ENCODE assay signal across 8 cellular contexts in the genomic region with DNA sequence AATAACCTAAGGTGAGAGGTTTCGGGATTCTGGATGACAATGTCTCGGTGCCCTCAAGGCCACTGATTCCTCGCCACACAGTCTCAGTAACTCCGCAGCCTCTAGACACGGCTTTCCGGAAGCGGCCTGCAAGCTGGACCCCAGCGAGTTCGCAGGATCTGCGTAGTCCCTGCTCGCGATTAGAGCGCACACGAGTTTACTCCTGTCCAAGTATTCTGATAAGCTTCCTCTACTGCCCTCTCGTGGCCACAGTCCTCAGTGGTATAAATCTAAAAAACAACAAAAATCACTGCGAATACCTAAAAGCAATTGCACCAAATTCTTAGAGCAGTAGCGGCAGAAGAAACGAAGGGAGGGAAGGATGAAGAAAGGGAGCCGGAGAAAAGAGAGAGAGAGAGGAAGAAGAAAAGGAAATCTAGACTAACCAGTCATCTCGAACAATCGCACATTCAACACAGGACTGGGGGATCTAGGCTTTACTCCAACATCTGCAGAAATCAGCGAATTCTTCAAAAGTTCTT. TPM values are rescaled to one million over a fixed set of nuclear protein-coding genes. Genes with fewer than 3 reads are reported as not detected.
DNase-seq lines count a peak whose midpoint lies in the region; ATAC-seq and TF ChIP-seq lines count a peak whose summit lies in the region.

No MANE protein-coding gene starts in this region.

- no peaks in the 10 kb centered on the region for H3K36me3 Mint-ChIP-seq in activated CD8-positive, alpha-beta T cell treated with anti-CD3 and anti-CD28 coated beads for 36 hours (ENCODE audit: low read depth)

- peaks cover 10% of the 10 kb centered on the region for H3K4me1 Mint-ChIP-seq in activated CD8-positive, alpha-beta T cell treated with anti-CD3 and anti-CD28 coated beads for 36 hours (ENCODE audit: low read depth)

- no peak overlapping the region for H3K27ac Mint-ChIP-seq in activated CD8-positive, alpha-beta T cell treated with anti-CD3 and anti-CD28 coated beads for 36 hours

- CTCF ChIA-PET in activated CD8-positive, alpha-beta T cell treated with anti-CD3 and anti-CD28 coated beads for 36 hours (lab: Charles Lee): interaction anchor here (0.7 to 5.0 kb wide), 48 partner anchors 9 to 963 kb away, joined by 3 to 65 read pairs (median 5); no protein-coding TSS in a partner anchor

- POLR2A ChIA-PET in activated CD8-positive, alpha-beta T cell treated with anti-CD3 and anti-CD28 coated beads for 36 hours (lab: Charles Lee): interaction anchor here (0.6 to 1.8 kb wide), 4 partner anchors 43 to 223 kb away, joined by 3 to 7 read pairs (median 3); no protein-coding TSS in a partner anchor

- TF ChIP-seq CTCF in activated CD8-positive, alpha-beta T cell treated with anti-CD3 and anti-CD28 coated beads for 36 hours (IDR thresholded peaks at IDR 0.05): peak; percentile 74

- peaks cover 19% of the 10 kb centered on the region for H3K27me3 Mint-ChIP-seq in activated CD8-positive, alpha-beta T cell treated with anti-CD3 and anti-CD28 coated beads for 36 hours

- H3K4me3 Mint-ChIP-seq in activated CD8-positive, alpha-beta T cell treated with anti-CD3 and anti-CD28 coated beads for 36 hours: peak overlapping the region; percentile 57

- intact Hi-C loops in activated CD8-positive, alpha-beta T cell treated with anti-CD3 and anti-CD28 coated beads for 36 hours (cut with micrococcal nuclease): loop anchor here (2.0 to 5.0 kb wide), 2 partner anchors 112 to 223 kb away; no protein-coding TSS in a partner anchor

- DNase-seq in AG20443 (ENCODE audit: low spot score): peak; percentile 86
- DNase-seq in NCI-H748 treated with DMSO at 0.1 percent for 48 hours (lab: John Stamatoyannopoulos, UW): peak; percentile 84
- DNase-seq in activated CD8-positive, alpha-beta T cell treated with anti-CD3 and anti-CD28 coated beads for 36 hours: peak; percentile 95
- DNase-seq in effector CD8-positive, alpha-beta T cell (lab: John Stamatoyannopoulos, UW): peak; percentile 55
- DNase-seq in lung microvascular endothelial cell (ENCODE audit: low read depth in 2 of 2): peak; percentile 95 to 96
- DNase-seq in stimulated activated CD4-positive, alpha-beta T cell treated with anti-CD3 and anti-CD28 coated beads, TNF-alpha, amount 100 ng/mL, for 4 hours (ENCODE audit: low read depth in 3 of 3): peak; percentile 51 to 59 (median 57)

- peak; percentile 76 for ATAC-seq in GM19035 (IDR thresholded peaks at IDR 0.05; ENCODE audit: unreplicated experiment)
- peak; percentile 60 for ATAC-seq in HG03558 (IDR thresholded peaks at IDR 0.05; ENCODE audit: extremely low read depth, unreplicated experiment)
- peak; percentile 77 for ATAC-seq in activated CD8-positive, alpha-beta T cell treated with anti-CD3 and anti-CD28 coated beads for 36 hours

- no peaks in the 10 kb centered on the region for H3K9me3 Mint-ChIP-seq in activated CD8-positive, alpha-beta T cell treated with anti-CD3 and anti-CD28 coated beads for 36 hours

RNA-seq across cellular contexts. Expression of gene PLXNA2, which starts 1.1 kb away (rescaled TPM):
- under 1 TPM; 0.13 to 0.23 TPM for total RNA-seq in activated CD8-positive, alpha-beta T cell treated with anti-CD3 and anti-CD28 coated beads for 36 hours
- total RNA-seq in lung microvascular endothelial cell: 42.7 and 46.4 TPM in 2 replicates

Comparison
In these comparisons a context has a peak if more than half of its experiments do, and no peak if none do; other contexts are left out.
1. Peak in every context shown above with its lines: DNase-seq and ATAC-seq.
2. RNA of gene PLXNA2, which starts 1.1 kb away (total RNA-seq): 42.7 to 46.4 TPM in lung microvascular endothelial cell; 0.13 to 0.23 TPM in activated CD8-positive, alpha-beta T cell treated with anti-CD3 and anti-CD28 coated beads for 36 hours; every median in the first group is over 10 times any median in the second.